23 cellular contexts compared by ENCODE assay signal in the genomic region with DNA sequence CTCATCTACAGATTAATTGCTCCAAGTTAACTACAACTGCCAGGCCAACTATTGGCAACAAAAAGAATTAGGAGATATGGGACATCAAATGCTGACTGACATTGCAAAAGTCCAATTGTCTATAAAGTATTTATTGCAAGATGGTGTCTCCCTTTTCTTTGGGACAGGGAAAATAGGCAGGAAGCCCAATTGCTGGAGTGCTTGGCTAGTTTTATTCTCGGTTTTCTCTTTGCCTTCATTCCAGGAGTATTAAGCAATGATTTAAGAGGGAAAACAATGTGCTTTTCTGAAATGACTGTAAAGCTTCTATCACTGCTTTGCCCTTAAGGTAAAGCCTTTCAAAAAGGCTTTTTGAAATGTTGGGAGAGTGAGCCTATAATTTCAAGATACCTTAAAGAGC.
DNase-seq lines count a peak whose midpoint lies in the region; ATAC-seq, FAIRE-seq and TF ChIP-seq lines count a peak whose summit lies in the region.
"Had no signal": no experiment of that assay in that cellular context is flagged by ENCODE, and none has a peak within 500 bp of the region (broad histone marks: within the 10 kb centered on the region; RNA-seq: fewer than 3 reads in every experiment).

No MANE protein-coding gene starts in this region.

- no peaks in the 10 kb centered on the region for H3K36me3 ChIP-seq in mammary epithelial cell (ENCODE audit: insufficient read depth, low read length)
- H3K36me3 ChIP-seq: BE2C had no signal

- no peak for TF ChIP-seq EP300 in A549 (IDR thresholded peaks at IDR 0.05)

- H3K9ac ChIP-seq in mammary epithelial cell (ENCODE audit: insufficient read depth, low read length): no peak overlapping the region

- no peak for TF ChIP-seq RAD21 in A549 (conservative IDR thresholded peaks at IDR 0.05 in 1 of 2, IDR thresholded peaks at IDR 0.05 in 1 of 2)

- no peaks in the 10 kb centered on the region for H3K79me2 ChIP-seq in mammary epithelial cell (ENCODE audit: insufficient read depth, low read length)

- H3K27ac ChIP-seq in A549 (no peak overlapping the region), mammary epithelial cell (ENCODE audit: insufficient read depth, low read depth, low read length) (no peak overlapping the region)
- H3K27ac ChIP-seq: 22Rv1 had no signal

- H3K4me3 ChIP-seq in A549 (no peak overlapping the region), fibroblast of the aortic adventitia (ENCODE audit: low read depth, low read length) (no peak overlapping the region), mammary epithelial cell (replicated peaks in 1 of 3; ENCODE audit: insufficient read depth in 1 of 3, low read depth in 2 of 3, low read length in 3 of 3) (no peak overlapping the region)
- H3K4me3 ChIP-seq: GM12878, GM23338, K562 had no signal

- WGBS in A549 (ENCODE audit: missing lambda C conversion rate): 28% methylated on average over 1 of the region's 1 CpG
- 0% methylated on average over 1 of the region's 1 CpG for WGBS in mammary epithelial cell (ENCODE audit: low coverage, missing lambda C conversion rate)

- BruUV-seq in mammary epithelial cell (replicated peaks; lab: Mats Ljungman, UMichigan): no TSS peak

- CTCF ChIA-PET in A549 (lab: Yijun Ruan, JAX): no interaction called here
- CTCF ChIA-PET in mammary epithelial cell (lab: Charles Lee; ENCODE audit: low non-redundant PET): no interaction called here

- H3K4me1 ChIP-seq in A549 (no peaks in the 10 kb centered on the region), mammary epithelial cell (ENCODE audit: insufficient read depth, low read length) (no peaks in the 10 kb centered on the region)
- H3K4me1 ChIP-seq: BE2C, Caco-2 had no signal

- FAIRE-seq in A549 (lab: Jason Lieb, UNC): peak; percentile 13
- FAIRE-seq: D721Med, GM12878, H54, HTR-8/SVneo, K562 had no signal

- dilution Hi-C loops in mammary epithelial cell (cut with HindIII; ENCODE audit: low sequenced_read_pairs): no loop called here

- no peak overlapping the region for H3K4me2 ChIP-seq in A549
- H3K4me2 ChIP-seq in mammary epithelial cell (ENCODE audit: insufficient read depth, low read depth, low read length): no peak overlapping the region
- H3K4me2 ChIP-seq: GM23338 had no signal

- H3K9me3 ChIP-seq in A549: no peaks in the 10 kb centered on the region
- H3K9me3 ChIP-seq in mammary epithelial cell (replicated peaks; ENCODE audit: insufficient read depth, low read length): no peaks in the 10 kb centered on the region
- H3K9me3 ChIP-seq: BE2C, Caco-2 had no signal

- intact Hi-C loops in mammary epithelial cell (cut with micrococcal nuclease): no loop called here

- TF ChIP-seq CTCF in A549 (IDR thresholded peaks at IDR 0.05): no peak
- no peak for TF ChIP-seq CTCF in fibroblast of the aortic adventitia (IDR thresholded peaks at IDR 0.05; ENCODE audit: insufficient read depth, low read length)
- no peak for TF ChIP-seq CTCF in mammary epithelial cell (conservative IDR thresholded peaks at IDR 0.05 in 1 of 2, IDR thresholded peaks at IDR 0.05 in 1 of 2; ENCODE audit: extremely low read depth in 1 of 2, insufficient read depth in 1 of 2, low read depth in 1 of 2, low read length in 2 of 2)

- POLR2A ChIA-PET in A549 (lab: Yijun Ruan, JAX): no interaction called here

- TF ChIP-seq POLR2A in A549 (IDR thresholded peaks at IDR 0.05; ENCODE audit: low read length): no peak

- no peak overlapping the region for H2AFZ ChIP-seq in mammary epithelial cell (ENCODE audit: low read depth, low read length)
- H2AFZ ChIP-seq: GM23338 had no signal

- ATAC-seq in A549 (no peak), GM21423 (IDR thresholded peaks at IDR 0.05; ENCODE audit: unreplicated experiment) (no peak)
- ATAC-seq: GM12878, GM23338, HCT116, K562 had no signal

- peaks cover 2% of the 10 kb centered on the region for H3K27me3 ChIP-seq in mammary epithelial cell (ENCODE audit: insufficient read depth, low read length)
- H3K27me3 ChIP-seq: BE2C had no signal

- in situ Hi-C loops in mammary epithelial cell (cut with MboI; ENCODE audit: low sequenced_read_pairs in 2 of 2): no loop called here

- H4K20me1 ChIP-seq in mammary epithelial cell (ENCODE audit: insufficient read depth, low read length): no peaks in the 10 kb centered on the region

- DNase-seq in A549 (ENCODE audit: low read depth in 1 of 2, low spot score in 1 of 2) (no peak), EL (peak; percentile 0), fibroblast of gingiva (ENCODE audit: low read depth) (peak; percentile 58), fibroblast of the aortic adventitia (ENCODE audit: low read depth) (peak; percentile 58), mammary epithelial cell (no peak), NCI-H2107 (lab: John Stamatoyannopoulos, UW) (no peak), activated gamma-delta T cell treated with Interleukin-2 at 50 U/mL for 16 hours (no peak)
- DNase-seq: BE2C; C1 segment of cervical spinal cord; Caco-2; CD4-positive, alpha-beta T cell; GF-D8; HFFc6; IMR-90 had no signal

TF ChIP-seq in A549, 52 proteins besides CTCF, POLR2A, EP300 and RAD21:
- TF ChIP-seq, protein P1, sequence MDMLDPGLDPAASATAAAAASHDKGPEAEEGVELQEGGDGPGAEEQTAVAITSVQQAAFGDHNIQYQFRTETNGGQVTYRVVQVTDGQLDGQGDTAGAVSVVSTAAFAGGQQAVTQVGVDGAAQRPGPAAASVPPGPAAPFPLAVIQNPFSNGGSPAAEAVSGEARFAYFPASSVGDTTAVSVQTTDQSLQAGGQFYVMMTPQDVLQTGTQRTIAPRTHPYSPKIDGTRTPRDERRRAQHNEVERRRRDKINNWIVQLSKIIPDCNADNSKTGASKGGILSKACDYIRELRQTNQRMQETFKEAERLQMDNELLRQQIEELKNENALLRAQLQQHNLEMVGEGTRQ (IDR thresholded peaks at IDR 0.05): no peak
- no peak for TF ChIP-seq CHD2 (IDR thresholded peaks at IDR 0.05; ENCODE audit: low read length, partially characterized antibody)
- TF ChIP-seq, protein P2, sequence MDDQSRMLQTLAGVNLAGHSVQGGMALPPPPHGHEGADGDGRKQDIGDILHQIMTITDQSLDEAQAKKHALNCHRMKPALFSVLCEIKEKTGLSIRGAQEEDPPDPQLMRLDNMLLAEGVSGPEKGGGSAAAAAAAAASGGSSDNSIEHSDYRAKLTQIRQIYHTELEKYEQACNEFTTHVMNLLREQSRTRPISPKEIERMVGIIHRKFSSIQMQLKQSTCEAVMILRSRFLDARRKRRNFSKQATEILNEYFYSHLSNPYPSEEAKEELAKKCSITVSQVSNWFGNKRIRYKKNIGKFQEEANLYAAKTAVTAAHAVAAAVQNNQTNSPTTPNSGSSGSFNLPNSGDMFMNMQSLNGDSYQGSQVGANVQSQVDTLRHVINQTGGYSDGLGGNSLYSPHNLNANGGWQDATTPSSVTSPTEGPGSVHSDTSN (IDR thresholded peaks at IDR 0.05): no peak
- no peak for TF ChIP-seq CHD4 (IDR thresholded peaks at IDR 0.05; ENCODE audit: borderline replicate concordance)

Comparison
In these comparisons a context has a peak if more than half of its experiments do, and no peak if none do; other contexts are left out.
1. DNase-seq: peak in EL (single experiment), fibroblast of gingiva (single experiment) and fibroblast of the aortic adventitia (single experiment); none in A549 (0 of 2), mammary epithelial cell (single experiment), NCI-H2107 (single experiment) and activated gamma-delta T cell treated with Interleukin-2 at 50 U/mL for 16 hours (single experiment).